15 cellular contexts compared by ENCODE assay signal in the genomic region with DNA sequence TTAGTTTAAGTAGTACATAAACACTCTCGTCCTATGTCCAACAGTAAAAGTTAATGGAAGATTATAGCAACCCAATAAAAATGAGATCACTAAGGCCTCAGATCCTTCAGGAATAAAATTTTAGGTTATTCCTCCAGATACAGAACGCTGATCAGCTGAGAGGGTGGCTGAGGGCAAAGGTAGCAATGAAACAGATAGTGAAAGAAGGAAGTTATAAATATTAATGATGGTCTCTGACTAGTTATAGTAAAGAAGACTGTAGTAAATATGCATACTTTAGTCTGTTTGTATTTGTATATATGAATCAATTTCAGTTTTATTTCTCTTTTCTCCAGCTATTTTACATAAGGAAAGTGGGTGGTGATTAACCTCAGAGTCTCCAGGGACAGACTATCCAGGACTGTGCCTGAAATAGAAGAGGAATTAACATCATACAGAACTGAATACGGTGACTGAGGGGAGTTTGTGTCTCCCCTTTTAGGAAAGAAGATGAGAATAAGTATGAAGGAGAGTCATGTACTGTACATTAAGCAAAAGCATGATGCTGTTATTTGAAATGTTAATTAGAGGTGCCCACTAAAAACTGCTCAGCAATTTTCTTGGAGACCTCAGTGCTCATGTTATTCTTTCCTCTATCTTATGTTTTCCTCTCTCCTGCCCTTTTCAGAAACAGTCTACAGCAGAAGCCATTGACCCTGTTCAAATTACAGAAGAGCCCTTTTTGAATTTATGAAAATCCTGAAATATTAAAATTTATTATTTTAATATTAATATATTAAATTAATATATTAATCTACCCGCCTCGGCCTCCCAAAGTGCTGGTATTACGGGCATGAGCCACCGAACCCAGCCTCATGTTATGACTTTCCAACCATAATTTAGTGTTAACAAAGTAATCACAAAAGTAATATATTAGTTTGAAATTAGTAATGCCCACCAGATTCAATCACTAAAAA. TPM values are rescaled to one million over a fixed set of nuclear protein-coding genes. Genes with fewer than 3 reads are reported as not detected.
A peak's percentile ranks its signal among the peaks of the same experiment; 100 is the strongest.
DNase-seq lines count a peak whose midpoint lies in the region; ATAC-seq, FAIRE-seq and TF ChIP-seq lines count a peak whose summit lies in the region.
"Had no signal": no experiment of that assay in that cellular context is flagged by ENCODE, and none has a peak within 500 bp of the region (broad histone marks: within the 10 kb centered on the region; RNA-seq: fewer than 3 reads in every experiment).

No MANE protein-coding gene starts in this region.

- no peak for FAIRE-seq in H54 (lab: Jason Lieb, UNC)

- no peak for TF ChIP-seq POLR2A in H54 (IDR thresholded peaks at IDR 0.05; ENCODE audit: low read depth, low read length)

- CTCF ChIA-PET in RWPE1 (lab: Yijun Ruan, JAX) = no interaction called here

- no peak for TF ChIP-seq CTCF in ascending aorta (IDR thresholded peaks at IDR 0.05)
- no peak for TF ChIP-seq CTCF in RWPE1 (conservative IDR thresholded peaks at IDR 0.05; ENCODE audit: low read depth)

- intact Hi-C loops in ascending aorta (cut with DNase I) = no loop called here

- no peaks in the 10 kb centered on the region for H3K27me3 ChIP-seq in BLaER1 treated with 17β-estradiol and CSF1 and Interleukin-3, amounts not matched to agents 10 nM and 100 nM
- H3K27me3 ChIP-seq in ascending aorta = no peaks in the 10 kb centered on the region
- H3K27me3 ChIP-seq: esophagus muscularis mucosa, tibial artery had no signal

- H3K4me3 ChIP-seq in BLaER1 treated with 17β-estradiol and CSF1 and Interleukin-3, amounts not matched to agents 10 nM and 100 nM = no peak overlapping the region
- H3K4me3 ChIP-seq in SK-N-MC (peak overlapping the region; percentile 56), ascending aorta (no peak overlapping the region)
- H3K4me3 ChIP-seq: esophagus muscularis mucosa, tibial artery had no signal

- DNase-seq in SK-N-MC (ENCODE audit: low read depth, low spot score) (no peak), ascending aorta (ENCODE audit: low spot score in 2 of 2) (no peak), H54 (ENCODE audit: insufficient read length, low spot score) (no peak), kidney tubule cell (ENCODE audit: low spot score) (no peak), RWPE1 (ENCODE audit: low spot score) (no peak)
- DNase-seq: activated CD4-positive, alpha-beta T cell treated with anti-CD3 and anti-CD28 coated beads for 48 hours; activated T-cell treated with anti-CD3 and anti-CD28 coated beads, Interleukin-2, amount 50 U/mL, for 72 hours; cortex of kidney; NCI-H146; T-helper 2 cell; tibial artery had no signal

- 0 out of 22 replicates have a peak overlapping the region, but pooled peaks of 1 of the 11 experiments have one; percentile 29 for H3K9ac ChIP-seq in BLaER1 treated with 17β-estradiol and CSF1 and Interleukin-3, amounts not matched to agents 10 nM and 100 nM
- H3K9ac ChIP-seq in SK-N-MC (ENCODE audit: insufficient read length) = peak overlapping the region; percentile 37

- H3K4me2 ChIP-seq in BLaER1 treated with 17β-estradiol and CSF1 and Interleukin-3, amounts not matched to agents 10 nM and 100 nM = peak overlapping the region; percentile 22 to 62 (median 48); a peak in 20 of 22 replicates

- peak; percentile 79 for ATAC-seq in GM19025 (IDR thresholded peaks at IDR 0.05; ENCODE audit: low read depth, unreplicated experiment)
- peak; percentile 70 for ATAC-seq in HG02798 (IDR thresholded peaks at IDR 0.05; ENCODE audit: poor library complexity, unreplicated experiment)

- POLR2A ChIA-PET in RWPE1 (lab: Yijun Ruan, JAX; ENCODE audit: low non-redundant PET) = no interaction called here

- no peak overlapping the region for H3K27ac ChIP-seq in BLaER1 treated with 17β-estradiol and CSF1 and Interleukin-3, amounts not matched to agents 10 nM and 100 nM
- H3K27ac ChIP-seq in SK-N-MC = peak overlapping the region; percentile 22; the same call in 1 of the 2 replicates
- no peak overlapping the region for H3K27ac ChIP-seq in ascending aorta
- H3K27ac ChIP-seq in RWPE1 = no peak overlapping the region
- H3K27ac ChIP-seq: esophagus muscularis mucosa, tibial artery had no signal

- H3K9me3 ChIP-seq in BLaER1 treated with 17β-estradiol and CSF1 and Interleukin-3, amounts not matched to agents 10 nM and 100 nM (replicated peaks in 1 of 11) = peaks cover 0 to 9% (median 6%) of the 10 kb centered on the region in 11 experiments; a peak in 8 of 22 replicates
- H3K9me3 ChIP-seq in SK-N-MC (ENCODE audit: low read depth, low read length) (no peaks in the 10 kb centered on the region), ascending aorta (no peaks in the 10 kb centered on the region)
- H3K9me3 ChIP-seq: esophagus muscularis mucosa, tibial artery had no signal

- H3K4me1 ChIP-seq in BLaER1 treated with 17β-estradiol and CSF1 and Interleukin-3, amounts not matched to agents 10 nM and 100 nM = peaks cover 5 to 23% (median 14%) of the 10 kb centered on the region in 10 experiments
- H3K4me1 ChIP-seq in ascending aorta = no peaks in the 10 kb centered on the region
- H3K4me1 ChIP-seq: tibial artery had no signal

- H3K36me3 ChIP-seq in BLaER1 treated with 17β-estradiol and CSF1 and Interleukin-3, amounts not matched to agents 10 nM and 100 nM = no peaks in the 10 kb centered on the region
- H3K36me3 ChIP-seq in SK-N-MC (ENCODE audit: insufficient read depth, low read length) (no peaks in the 10 kb centered on the region), ascending aorta (no peaks in the 10 kb centered on the region)
- H3K36me3 ChIP-seq: esophagus muscularis mucosa, tibial artery had no signal

- H4K20me1 ChIP-seq in BLaER1 treated with 17β-estradiol and CSF1 and Interleukin-3, amounts not matched to agents 10 nM and 100 nM = no peaks in the 10 kb centered on the region

RNA-seq across cellular contexts. Expression of gene DHRS7B, which starts 36.6 kb away (rescaled TPM):
- 89.5 TPM for total RNA-seq in ascending aorta

RNA-seq across cellular contexts. Expression of gene USP22, which starts 47.4 kb away (rescaled TPM):
- total RNA-seq in ascending aorta = 170 TPM
